Comparison of ENCODE assay signal across 9 cellular contexts in the genomic region with DNA sequence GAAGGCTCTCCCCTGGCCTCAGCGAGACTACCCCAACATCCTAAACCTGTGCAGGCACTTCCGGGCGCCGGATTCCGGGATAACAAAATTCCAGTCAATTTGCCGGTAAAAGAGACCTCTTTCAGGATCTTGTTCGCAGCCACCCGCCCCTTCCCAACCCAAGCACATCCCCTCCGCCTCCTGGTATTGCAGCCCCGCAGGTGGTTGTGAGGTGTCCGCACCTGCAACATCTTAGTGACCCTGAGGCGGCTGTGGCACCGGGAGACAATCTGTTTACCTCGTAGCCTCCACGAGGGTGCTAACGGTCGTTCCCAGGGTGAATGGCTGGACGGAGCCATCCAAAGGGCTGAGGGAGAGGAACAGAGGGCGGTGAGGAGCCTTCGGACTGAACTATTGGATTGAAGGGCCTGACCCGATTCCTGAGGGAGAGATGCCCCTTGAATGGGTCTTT. TPM values are rescaled to one million over a fixed set of nuclear protein-coding genes. Genes with fewer than 3 reads are reported as not detected.
DNase-seq lines count a peak whose midpoint lies in the region; ATAC-seq and TF ChIP-seq lines count a peak whose summit lies in the region.
"Had no signal": no experiment of that assay in that cellular context is flagged by ENCODE, and none has a peak within 500 bp of the region (broad histone marks: within the 10 kb centered on the region; RNA-seq: fewer than 3 reads in every experiment).

No MANE protein-coding gene starts in this region.

- H3K27ac ChIP-seq in PC-3 (ENCODE audit: low read length) (no peak overlapping the region), prostate gland (peak overlapping the region; percentile 10 to 56)

- H3K36me3 ChIP-seq in PC-3 (ENCODE audit: low read depth, low read length): no peaks in the 10 kb centered on the region
- H3K36me3 ChIP-seq in prostate gland: no peaks in the 10 kb centered on the region

- H3K9me2 ChIP-seq in PC-3 (replicated peaks; ENCODE audit: low read length): no peaks in the 10 kb centered on the region

- TF ChIP-seq POLR2A in prostate gland (IDR thresholded peaks at IDR 0.05): no peak

- intact Hi-C loops in PC-3 (cut with micrococcal nuclease) (loop anchor here (2.0 to 10.0 kb wide), 6 partner anchors 19 to 455 kb away; no protein-coding TSS in a partner anchor), prostate gland (cut with DNase I) (no loop called here)

- H4K20me1 ChIP-seq in PC-3 (ENCODE audit: low read length): no peaks in the 10 kb centered on the region

- H3K4me1 ChIP-seq in PC-3 (ENCODE audit: insufficient read depth, low read length) (peaks cover 12% of the 10 kb centered on the region), prostate gland (replicated peaks) (no peaks in the 10 kb centered on the region)

- BruUV-seq in PC-3 (replicated peaks; lab: Mats Ljungman, UMichigan): TSS peak; percentile 32

- H3K9ac ChIP-seq in PC-3 (ENCODE audit: low read length): no peak overlapping the region

- ATAC-seq in PC-3 (peak; percentile 33), HG02763 (IDR thresholded peaks at IDR 0.05; ENCODE audit: unreplicated experiment) (no peak), GM18870 (IDR thresholded peaks at IDR 0.05; ENCODE audit: unreplicated experiment) (no peak), HG02884 (IDR thresholded peaks at IDR 0.05; ENCODE audit: unreplicated experiment) (no peak)

- no peaks in the 10 kb centered on the region for H3F3A ChIP-seq in PC-3 (ENCODE audit: low read length, unreplicated experiment)

- peak overlapping the region; percentile 89 for H2AFZ ChIP-seq in PC-3 (ENCODE audit: low read length)

- H3K4me2 ChIP-seq in PC-3 (ENCODE audit: low read length): peak overlapping the region; percentile 82

- CTCF ChIA-PET in PC-3 (lab: Charles Lee): interaction anchor here (0.6 to 0.9 kb wide), 2 partner anchors 35 to 247 kb away, joined by 4 read pairs; no protein-coding TSS in a partner anchor

- H3K4me3 ChIP-seq in GM08714 (ENCODE audit: low read length) (peak overlapping the region; percentile 39; the same call in 1 of the 2 replicates), PC-3 (ENCODE audit: low read length) (peak overlapping the region; percentile 65), fibroblast of pulmonary artery (replicated peaks; ENCODE audit: low read depth, low read length) (peak overlapping the region; percentile 62), prostate gland (peak overlapping the region; percentile 27 to 36)

- no peaks in the 10 kb centered on the region for H3K79me2 ChIP-seq in PC-3 (ENCODE audit: low read length)

- H3K9me3 ChIP-seq in PC-3 (ENCODE audit: low read length) (no peaks in the 10 kb centered on the region), prostate gland (no peaks in the 10 kb centered on the region)

- POLR2A ChIA-PET in PC-3 (lab: Charles Lee; ENCODE audit: unreplicated experiment): no interaction called here

- peaks cover 51% of the 10 kb centered on the region for H3K27me3 ChIP-seq in PC-3 (ENCODE audit: low read length)
- H3K27me3 ChIP-seq in prostate gland (replicated peaks; ENCODE audit: insufficient read depth): peaks cover 8% of the 10 kb centered on the region

- no peak for TF ChIP-seq CTCF in PC-3 (conservative IDR thresholded peaks at IDR 0.05; ENCODE audit: low read depth, low read length)
- no peak for TF ChIP-seq CTCF in fibroblast of pulmonary artery (IDR thresholded peaks at IDR 0.05; ENCODE audit: low read length, missing control alignments)
- no peak for TF ChIP-seq CTCF in prostate gland (IDR thresholded peaks at IDR 0.05)

- DNase-seq in PC-3 (peak; percentile 43), fibroblast of pulmonary artery (ENCODE audit: low read depth) (no peak), prostate gland (ENCODE audit: low spot score) (no peak), NCI-H774 (lab: John Stamatoyannopoulos, UW) (no peak)
- DNase-seq: kidney glomerular epithelial cell had no signal

- WGBS in prostate gland: 8% methylated on average over 21 of the region's 21 CpGs

RNA-seq across cellular contexts. Expression of a gene that starts 2.1 kb away (rescaled TPM):
- total RNA-seq in PC-3 (2014; rRNA removed): 0.36 and 0.40 TPM in 2 replicates
- 1 to 10 TPM in 1 of 2 donors, under 1 TPM in 1; 0.87 to 2.7 TPM for total RNA-seq in prostate gland
